ENCODE assay signal across 16 cellular contexts in genomic region chr2:197278804-197279763, GRCh38. TPM values are rescaled to one million over a fixed set of nuclear protein-coding genes. Genes with fewer than 3 reads are reported as not detected.
DNase-seq lines count a peak whose midpoint lies in the region; ATAC-seq and TF ChIP-seq lines count a peak whose summit lies in the region.
"Had no signal": no experiment of that assay in that cellular context is flagged by ENCODE, and none has a peak within 500 bp of the region (broad histone marks: within the 10 kb centered on the region; RNA-seq: fewer than 3 reads in every experiment).

No MANE protein-coding gene starts in this region.

- BruUV-seq in IMR-90 (replicated peaks; lab: Mats Ljungman, UMichigan) = no TSS peak

- H4K8ac ChIP-seq in IMR-90 (ENCODE audit: low read depth in 2 of 2, low read length in 2 of 2) (no peak overlapping the region), mesenchymal stem cell (ENCODE audit: low read length) (no peak overlapping the region)

- H3K9ac ChIP-seq in BLaER1 treated with 17β-estradiol and CSF1 and Interleukin-3, amounts not matched to agents 10 nM and 100 nM = no peak overlapping the region
- no peak overlapping the region for H3K9ac ChIP-seq in IMR-90 (ENCODE audit: low read depth, low read length)
- no peak overlapping the region for H3K9ac ChIP-seq in mesenchymal stem cell (ENCODE audit: low read length)

- POLR2A ChIA-PET in IMR-90 (lab: Charles Lee; ENCODE audit: unreplicated experiment) = no interaction called here
- POLR2A ChIA-PET in activated naive CD8-positive, alpha-beta T cell treated with anti-CD3 and anti-CD28 coated beads, Interleukin-2, amount 10 ng/mL, durations not matched to agents 7 days and 5 days (lab: Charles Lee) = interaction anchor here (1.8 kb wide), 1 partner anchor 14 kb away, joined by 4 read pairs; no protein-coding TSS in a partner anchor
- POLR2A ChIA-PET in naive thymus-derived CD4-positive, alpha-beta T cell (lab: Charles Lee) = interaction anchor here (0.9 to 2.8 kb wide), 8 partner anchors 10 to 66 kb away, joined by 3 to 12 read pairs (median 5); no protein-coding TSS in a partner anchor

- peaks cover 0 to 70% (median 0%) of the 10 kb centered on the region in 11 experiments; a peak in 3 of 22 replicates for H4K20me1 ChIP-seq in BLaER1 treated with 17β-estradiol and CSF1 and Interleukin-3, amounts not matched to agents 10 nM and 100 nM
- H4K20me1 ChIP-seq in IMR-90 (ENCODE audit: insufficient read depth, low read length) = no peaks in the 10 kb centered on the region

- H3K4me1 Mint-ChIP-seq in activated naive CD8-positive, alpha-beta T cell treated with anti-CD3 and anti-CD28 coated beads, Interleukin-2, amount 10 ng/mL, durations not matched to agents 7 days and 5 days = peaks cover 73% of the 10 kb centered on the region
- peaks cover 70 to 93% (median 82%) of the 10 kb centered on the region in 7 donors for H3K4me1 Mint-ChIP-seq in naive thymus-derived CD4-positive, alpha-beta T cell

- H3K23ac ChIP-seq in IMR-90 (ENCODE audit: low read depth, low read length) = no peak overlapping the region
- no peak overlapping the region for H3K23ac ChIP-seq in mesenchymal stem cell (ENCODE audit: low read length in 2 of 2)

- TF ChIP-seq RAD21 in IMR-90 (IDR thresholded peaks at IDR 0.05; ENCODE audit: low read length) = no peak

- H3K14ac ChIP-seq in IMR-90 (replicated peaks; ENCODE audit: low read depth, low read length) = no peak overlapping the region; the same call in 1 of the 2 replicates
- H3K14ac ChIP-seq in mesenchymal stem cell (ENCODE audit: low read length in 2 of 2) = no peak overlapping the region

- H2BK20ac ChIP-seq in IMR-90 (ENCODE audit: low read depth, low read length) = no peak overlapping the region

- H3K4me2 ChIP-seq in BLaER1 treated with 17β-estradiol and CSF1 and Interleukin-3, amounts not matched to agents 10 nM and 100 nM = peak overlapping the region in 6 of 11 experiments; percentile 20 to 90 (median 78); a peak in 11 of 22 replicates
- H3K4me2 ChIP-seq in IMR-90 (ENCODE audit: low read depth, low read length) (no peak overlapping the region), mesenchymal stem cell (ENCODE audit: low read length, poor library complexity, severe bottlenecking) (no peak overlapping the region)

- no peak overlapping the region for H2AK5ac ChIP-seq in IMR-90 (ENCODE audit: low read depth, low read length)
- H2AK5ac ChIP-seq in mesenchymal stem cell (ENCODE audit: low read length, severe bottlenecking) = no peak overlapping the region

- H4K5ac ChIP-seq in IMR-90 (ENCODE audit: low read depth, low read length) = no peak overlapping the region

- TF ChIP-seq POLR2A in IMR-90 (IDR thresholded peaks at IDR 0.05; ENCODE audit: low read depth, low read length) = no peak

- peak overlapping the region; percentile 65 for H3K27ac Mint-ChIP-seq in activated naive CD8-positive, alpha-beta T cell treated with anti-CD3 and anti-CD28 coated beads, Interleukin-2, amount 10 ng/mL, durations not matched to agents 7 days and 5 days
- peak overlapping the region; percentile 75 to 99 (median 91) for H3K27ac Mint-ChIP-seq in naive thymus-derived CD4-positive, alpha-beta T cell

- H3K18ac ChIP-seq in IMR-90 (ENCODE audit: low read depth, low read length) (no peak overlapping the region), mesenchymal stem cell (ENCODE audit: low read depth in 1 of 2, low read length in 2 of 2) (no peak overlapping the region)

- H2BK15ac ChIP-seq in IMR-90 (ENCODE audit: low read depth, low read length) (no peak overlapping the region), mesenchymal stem cell (ENCODE audit: low read depth, poor library complexity, severe bottlenecking) (no peak overlapping the region)

- H3K9me3 Mint-ChIP-seq in activated naive CD8-positive, alpha-beta T cell treated with anti-CD3 and anti-CD28 coated beads, Interleukin-2, amount 10 ng/mL, durations not matched to agents 7 days and 5 days = no peaks in the 10 kb centered on the region
- peaks cover 0 to 3% (median 0%) of the 10 kb centered on the region in 11 donors for H3K9me3 Mint-ChIP-seq in naive thymus-derived CD4-positive, alpha-beta T cell

- peaks cover 0 to 6% (median 0%) of the 10 kb centered on the region in 11 experiments; a peak in 1 of 22 replicates for H3K36me3 ChIP-seq in BLaER1 treated with 17β-estradiol and CSF1 and Interleukin-3, amounts not matched to agents 10 nM and 100 nM
- H3K36me3 ChIP-seq in IMR-90 (ENCODE audit: control insufficient read depth, insufficient read depth, low read length) (no peaks in the 10 kb centered on the region), mesenchymal stem cell (ENCODE audit: control insufficient read depth in 1 of 2, insufficient read depth in 2 of 2, low read depth in 1 of 2, low read length in 2 of 2) (no peaks in the 10 kb centered on the region)
- H3K36me3 ChIP-seq in naive thymus-derived CD4-positive, alpha-beta T cell (ENCODE audit: control insufficient read depth in 2 of 3, insufficient read depth in 3 of 3, low read length in 3 of 3) = no peaks in the 10 kb centered on the region
- H3K36me3 ChIP-seq: right atrium auricular region had no signal

- H2AK9ac ChIP-seq in IMR-90 (replicated peaks; ENCODE audit: low read depth, low read length, poor library complexity) = no peak overlapping the region

- H3K9me3 ChIP-seq in BLaER1 treated with 17β-estradiol and CSF1 and Interleukin-3, amounts not matched to agents 10 nM and 100 nM (replicated peaks in 1 of 11) = no peaks in the 10 kb centered on the region
- H3K9me3 ChIP-seq in IMR-90 (ENCODE audit: control insufficient read depth, insufficient read depth, low read length) = no peaks in the 10 kb centered on the region
- H3K9me3 ChIP-seq in naive thymus-derived CD4-positive, alpha-beta T cell (ENCODE audit: control insufficient read depth in 2 of 3, low read length in 3 of 3) = no peaks in the 10 kb centered on the region
- H3K9me3 ChIP-seq in mesenchymal stem cell (ENCODE audit: control insufficient read depth, low read length) = no peaks in the 10 kb centered on the region
- H3K9me3 ChIP-seq: right atrium auricular region had no signal

- no peaks in the 10 kb centered on the region for H3K27me3 Mint-ChIP-seq in activated naive CD8-positive, alpha-beta T cell treated with anti-CD3 and anti-CD28 coated beads, Interleukin-2, amount 10 ng/mL, durations not matched to agents 7 days and 5 days
- no peaks in the 10 kb centered on the region for H3K27me3 Mint-ChIP-seq in naive thymus-derived CD4-positive, alpha-beta T cell

- H3K27me3 ChIP-seq in BLaER1 treated with 17β-estradiol and CSF1 and Interleukin-3, amounts not matched to agents 10 nM and 100 nM = no peaks in the 10 kb centered on the region
- no peaks in the 10 kb centered on the region for H3K27me3 ChIP-seq in IMR-90 (ENCODE audit: control insufficient read depth, insufficient read depth, low read length)
- no peaks in the 10 kb centered on the region for H3K27me3 ChIP-seq in naive thymus-derived CD4-positive, alpha-beta T cell (ENCODE audit: control insufficient read depth in 2 of 2, insufficient read depth in 2 of 2, low read length in 2 of 2)
- no peaks in the 10 kb centered on the region for H3K27me3 ChIP-seq in mesenchymal stem cell (ENCODE audit: control insufficient read depth in 1 of 2, insufficient read depth in 1 of 2, low read length in 2 of 2)
- H3K27me3 ChIP-seq: dorsolateral prefrontal cortex, right atrium auricular region had no signal

- ATAC-seq in IMR-90 (ENCODE audit: low read depth) (no peak), GM18858 (IDR thresholded peaks at IDR 0.05; ENCODE audit: unreplicated experiment) (no peak), HG03095 (IDR thresholded peaks at IDR 0.05; ENCODE audit: unreplicated experiment) (no peak)
- no peak for ATAC-seq in activated naive CD8-positive, alpha-beta T cell treated with anti-CD3 and anti-CD28 coated beads, Interleukin-2, amount 10 ng/mL, durations not matched to agents 7 days and 5 days (ENCODE audit: low read depth)
- ATAC-seq in naive thymus-derived CD4-positive, alpha-beta T cell = no peak

- peaks cover 46% of the 10 kb centered on the region for H3K36me3 Mint-ChIP-seq in activated naive CD8-positive, alpha-beta T cell treated with anti-CD3 and anti-CD28 coated beads, Interleukin-2, amount 10 ng/mL, durations not matched to agents 7 days and 5 days
- peaks cover 0 to 30% (median 16%) of the 10 kb centered on the region in 5 donors for H3K36me3 Mint-ChIP-seq in naive thymus-derived CD4-positive, alpha-beta T cell

- H3K27ac ChIP-seq in BLaER1 treated with 17β-estradiol and CSF1 and Interleukin-3, amounts not matched to agents 10 nM and 100 nM = peak overlapping the region in 3 of 11 experiments; percentile 7 to 63 (median 11); a peak in 5 of 22 replicates
- H3K27ac ChIP-seq in IMR-90 (ENCODE audit: insufficient read depth, low read length) (no peak overlapping the region), mesenchymal stem cell (ENCODE audit: low read length, poor library complexity, severe bottlenecking) (no peak overlapping the region)
- H3K27ac ChIP-seq in naive thymus-derived CD4-positive, alpha-beta T cell (ENCODE audit: low read depth, low read length) = peak overlapping the region; percentile 68
- H3K27ac ChIP-seq: C4-2B, dorsolateral prefrontal cortex had no signal

- CTCF ChIA-PET in IMR-90 (lab: Yijun Ruan, JAX) = interaction anchor here (1.1 kb wide), 1 partner anchor 11 kb away, joined by 3 read pairs; no protein-coding TSS in a partner anchor
- CTCF ChIA-PET in naive thymus-derived CD4-positive, alpha-beta T cell (lab: Charles Lee) = interaction anchor here (0.6 to 1.0 kb wide), 2 partner anchors 12 to 87 kb away, joined by 3 read pairs; no protein-coding TSS in a partner anchor

- H3K4me3 ChIP-seq in BLaER1 treated with 17β-estradiol and CSF1 and Interleukin-3, amounts not matched to agents 10 nM and 100 nM = no peak overlapping the region
- H3K4me3 ChIP-seq in IMR-90 (ENCODE audit: insufficient read depth, low read depth, low read length) (no peak overlapping the region), mesenchymal stem cell (ENCODE audit: insufficient read depth in 1 of 2, low read depth in 1 of 2, low read length in 2 of 2) (no peak overlapping the region)
- H3K4me3 ChIP-seq in naive thymus-derived CD4-positive, alpha-beta T cell (ENCODE audit: low read length) = peak overlapping the region; percentile 6
- H3K4me3 ChIP-seq: dorsolateral prefrontal cortex had no signal

- peak overlapping the region; percentile 17 for H3K4me3 Mint-ChIP-seq in activated naive CD8-positive, alpha-beta T cell treated with anti-CD3 and anti-CD28 coated beads, Interleukin-2, amount 10 ng/mL, durations not matched to agents 7 days and 5 days
- peak overlapping the region; percentile 65 to 81 (median 70) for H3K4me3 Mint-ChIP-seq in naive thymus-derived CD4-positive, alpha-beta T cell

- intact Hi-C loops in IMR-90 (cut with micrococcal nuclease) = no loop called here
- intact Hi-C loops in naive thymus-derived CD4-positive, alpha-beta T cell (cut with micrococcal nuclease) = loop anchor here (1.0 kb wide), 2 partner anchors 8 to 10 kb away; no protein-coding TSS in a partner anchor

- WGBS in IMR-90 (ENCODE audit: extremely low coverage in 2 of 2, insufficient read length in 1 of 2), 2 experiments = 89% methylated on average over 4 of the region's 12 CpGs; no CpG with 5 or more reads in 1 of the 2 experiments
- WGBS in mesenchymal stem cell = 85% methylated on average over 12 of the region's 12 CpGs

- H2BK5ac ChIP-seq in IMR-90 (ENCODE audit: low read depth, low read length, poor library complexity, severe bottlenecking) (no peak overlapping the region), mesenchymal stem cell (ENCODE audit: low read depth, low read length, poor library complexity, severe bottlenecking) (no peak overlapping the region)

- H2BK120ac ChIP-seq in IMR-90 (ENCODE audit: low read depth, low read length) (no peak overlapping the region), mesenchymal stem cell (ENCODE audit: low read depth, low read length) (no peak overlapping the region)

- H3K79me1 ChIP-seq in IMR-90 (ENCODE audit: low read depth in 1 of 2, low read length in 2 of 2) (no peaks in the 10 kb centered on the region; a peak in 2 of 4 replicates), mesenchymal stem cell (replicated peaks; ENCODE audit: low read length, poor library complexity, severe bottlenecking) (peaks cover 16% of the 10 kb centered on the region)

- dilution Hi-C loops in IMR-90 (cut with HindIII; ENCODE audit: low sequenced_read_pairs, unreplicated experiment) = no loop called here

- H3K56ac ChIP-seq in IMR-90 (ENCODE audit: extremely low read depth, insufficient read depth, low read length) = no peak overlapping the region

- H3K9me1 ChIP-seq in IMR-90 (ENCODE audit: insufficient read depth, low read length) = no peaks in the 10 kb centered on the region

- no peak for DNase-seq in IMR-90
- DNase-seq in activated naive CD8-positive, alpha-beta T cell treated with anti-CD3 and anti-CD28 coated beads, Interleukin-2, amount 10 ng/mL, durations not matched to agents 7 days and 5 days = no peak
- DNase-seq in naive thymus-derived CD4-positive, alpha-beta T cell = no peak
- DNase-seq in NCI-H226 = no peak
- no peak for DNase-seq in mesenchymal stem cell
- DNase-seq: activated gamma-delta T cell treated with Interleukin-2 at 50 U/mL for 16 hours; dorsolateral prefrontal cortex; KBM-7; NCI-H187 treated with DMSO at 0.1 percent for 48 hours; NCI-H748 treated with DMSO at 0.1 percent for 48 hours; stimulated activated CD4-positive, alpha-beta T cell treated with anti-CD3 and anti-CD28 coated beads, Interleukin-4, amount 100 ng/mL, for 4 hours had no signal

- no peak for TF ChIP-seq CTCF in IMR-90 (conservative IDR thresholded peaks at IDR 0.05; ENCODE audit: low read depth, low read length)

- no peak overlapping the region for H2BK12ac ChIP-seq in mesenchymal stem cell (ENCODE audit: low read length in 2 of 2)

- H3K4ac ChIP-seq in IMR-90 (ENCODE audit: low read depth, low read length) = no peak overlapping the region
- no peak overlapping the region for H3K4ac ChIP-seq in mesenchymal stem cell (ENCODE audit: low read depth in 1 of 2, low read length in 2 of 2)

- H4K91ac ChIP-seq in IMR-90 (ENCODE audit: insufficient read depth, low read depth, low read length) = no peak overlapping the region
- H4K91ac ChIP-seq in mesenchymal stem cell (ENCODE audit: low read length) = no peak overlapping the region

- H2AFZ ChIP-seq in IMR-90 (replicated peaks; ENCODE audit: low read length, poor library complexity) (no peak overlapping the region), mesenchymal stem cell (ENCODE audit: low read depth, low read length) (no peak overlapping the region)

- in situ Hi-C loops in IMR-90 (cut with MboI; ENCODE audit: low sequenced_read_pairs) = no loop called here

- peaks cover 0 to 89% (median 36%) of the 10 kb centered on the region in 10 experiments; a peak in 12 of 20 replicates for H3K4me1 ChIP-seq in BLaER1 treated with 17β-estradiol and CSF1 and Interleukin-3, amounts not matched to agents 10 nM and 100 nM
- H3K4me1 ChIP-seq in IMR-90 (ENCODE audit: control insufficient read depth, insufficient read depth, low read length) (no peaks in the 10 kb centered on the region), mesenchymal stem cell (ENCODE audit: control insufficient read depth, insufficient read depth, low read depth, low read length) (no peaks in the 10 kb centered on the region)
- H3K4me1 ChIP-seq in naive thymus-derived CD4-positive, alpha-beta T cell (ENCODE audit: control insufficient read depth in 2 of 2, insufficient read depth in 2 of 2, low read length in 2 of 2) = peaks cover 64 to 77% of the 10 kb centered on the region in 2 donors

RNA-seq across cellular contexts. Expression of gene ANKRD44, which starts 31.5 kb away (rescaled TPM):
- 11.7 and 15.6 TPM in 2 replicates for total RNA-seq in IMR-90 (2012; rRNA removed)
- polyA plus RNA-seq in IMR-90 (2012; rRNA removed) = 5.2 and 22.8 TPM in 2 replicates
- polyA plus RNA-seq in IMR-90 (2012; cell fraction: cytosol; rRNA removed) = 1.3 and 1.7 TPM in 2 replicates
- 3.8 and 11.8 TPM in 2 replicates for polyA plus RNA-seq in IMR-90 (2012; cell fraction: nucleus; rRNA removed; ENCODE audit: low replicate concordance)
- total RNA-seq in activated naive CD8-positive, alpha-beta T cell treated with anti-CD3 and anti-CD28 coated beads, Interleukin-2, amount 10 ng/mL, durations not matched to agents 7 days and 5 days = 100 to 1,000 TPM; 240 to 243 TPM
- total RNA-seq in naive thymus-derived CD4-positive, alpha-beta T cell = 100 to 1,000 TPM; 234 to 296 (median 291) TPM
- 10 to 100 TPM; 88.6 to 95.4 TPM for polyA plus RNA-seq in naive thymus-derived CD4-positive, alpha-beta T cell
- polyA plus RNA-seq in mesenchymal stem cell (2013, experiment 1 of 2) = 2.4 TPM
- 2.8 TPM for polyA plus RNA-seq in mesenchymal stem cell (2013, experiment 2 of 2)

Comparison
In these comparisons a context has a peak if more than half of its experiments do, and no peak if none do; other contexts are left out.
1. H3K4me2 ChIP-seq: peak in BLaER1 treated with 17β-estradiol and CSF1 and Interleukin-3, amounts not matched to agents 10 nM and 100 nM (6 of 11); none in IMR-90 (single experiment) and mesenchymal stem cell (single experiment).
2. RNA of gene ANKRD44, which starts 31.5 kb away (total RNA-seq): 234 to 296 TPM in naive thymus-derived CD4-positive, alpha-beta T cell and 240 to 243 TPM in activated naive CD8-positive, alpha-beta T cell treated with anti-CD3 and anti-CD28 coated beads, Interleukin-2, amount 10 ng/mL, durations not matched to agents 7 days and 5 days; 11.7 to 15.6 TPM in IMR-90; every median in the first group is over 10 times any median in the second.